ENCODE assay signal across 9 cellular contexts in the genomic region with DNA sequence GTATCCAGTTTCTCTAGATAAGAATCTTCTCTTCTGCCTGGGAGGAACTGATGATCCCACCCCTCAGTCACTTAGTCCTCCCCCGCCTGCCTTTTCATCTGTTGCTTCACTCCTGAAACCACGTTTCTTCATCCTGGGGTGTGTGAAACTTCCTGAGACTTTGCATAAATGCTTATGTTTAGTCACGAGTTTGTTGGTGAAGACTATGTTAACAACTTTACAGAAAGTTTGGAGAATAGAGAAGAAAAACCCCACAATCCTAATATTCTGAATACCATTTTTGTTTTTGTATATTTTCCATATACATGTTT. TPM values are rescaled to one million over a fixed set of nuclear protein-coding genes. Genes with fewer than 3 reads are reported as not detected.
A peak's percentile ranks its signal among the peaks of the same experiment; 100 is the strongest.
DNase-seq lines count a peak whose midpoint lies in the region; ATAC-seq and TF ChIP-seq lines count a peak whose summit lies in the region.
"Had no signal": no experiment of that assay in that cellular context is flagged by ENCODE, and none has a peak within 500 bp of the region (broad histone marks: within the 10 kb centered on the region; RNA-seq: fewer than 3 reads in every experiment).

No MANE protein-coding gene starts in this region.

- H3K27me3 Mint-ChIP-seq in activated T-cell treated with anti-CD3 and anti-CD28 coated beads, Interleukin-2, amount 50 U/mL, for 72 hours (ENCODE audit: low read depth) = no peaks in the 10 kb centered on the region
- H3K27me3 Mint-ChIP-seq in dendritic cell treated with granulocyte-macrophage colony-stimulating factor and Interleukin-4, amounts not matched to agents 40 ng/mL and 50 ng/mL, for 4 days = no peaks in the 10 kb centered on the region
- H3K27me3 Mint-ChIP-seq: B cell had no signal

- H3K36me3 ChIP-seq in smooth muscle cell (ENCODE audit: low read depth) (peaks cover 3% of the 10 kb centered on the region), gastrocnemius medialis (no peaks in the 10 kb centered on the region)

- peaks cover 17% of the 10 kb centered on the region for H3F3A ChIP-seq in smooth muscle cell (ENCODE audit: low read depth)

- H4K20me1 ChIP-seq in smooth muscle cell (ENCODE audit: low read depth) = peaks cover 98% of the 10 kb centered on the region

- H3K9ac ChIP-seq in smooth muscle cell (ENCODE audit: low read depth) = no peak overlapping the region

- H3K4me1 ChIP-seq in smooth muscle cell (ENCODE audit: low read depth) (peaks cover 18% of the 10 kb centered on the region), gastrocnemius medialis (peaks cover 15 to 27% of the 10 kb centered on the region in 2 donors)

- no peaks in the 10 kb centered on the region for H3K27me3 ChIP-seq in smooth muscle cell (ENCODE audit: low read depth)
- H3K27me3 ChIP-seq in gastrocnemius medialis = no peaks in the 10 kb centered on the region

- H3K27ac ChIP-seq in smooth muscle cell (ENCODE audit: low read depth) = peak overlapping the region; percentile 67
- H3K27ac ChIP-seq in gastrocnemius medialis = no peak overlapping the region

- peak; percentile 20 to 23 for ATAC-seq in activated T-cell treated with anti-CD3 and anti-CD28 coated beads, Interleukin-2, amount 50 U/mL, for 72 hours (replicated peaks in 1 of 2)
- no peak for ATAC-seq in gastrocnemius medialis
- ATAC-seq in GM21381 (IDR thresholded peaks at IDR 0.05; ENCODE audit: unreplicated experiment) = no peak
- no peak for ATAC-seq in GM21723 (IDR thresholded peaks at IDR 0.05; ENCODE audit: unreplicated experiment)

- H3K36me3 Mint-ChIP-seq in activated T-cell treated with anti-CD3 and anti-CD28 coated beads, Interleukin-2, amount 50 U/mL, for 72 hours (ENCODE audit: insufficient read depth in 2 of 2) = peaks cover 0 to 14% of the 10 kb centered on the region in 2 donors
- peaks cover 44% of the 10 kb centered on the region for H3K36me3 Mint-ChIP-seq in dendritic cell treated with granulocyte-macrophage colony-stimulating factor and Interleukin-4, amounts not matched to agents 40 ng/mL and 50 ng/mL, for 4 days (ENCODE audit: low read depth)

- peaks cover 45% of the 10 kb centered on the region for H3K4me1 Mint-ChIP-seq in activated T-cell treated with anti-CD3 and anti-CD28 coated beads, Interleukin-2, amount 50 U/mL, for 72 hours (ENCODE audit: low read depth)
- H3K4me1 Mint-ChIP-seq in dendritic cell treated with granulocyte-macrophage colony-stimulating factor and Interleukin-4, amounts not matched to agents 40 ng/mL and 50 ng/mL, for 4 days (ENCODE audit: low read depth) = peaks cover 64% of the 10 kb centered on the region

- TF ChIP-seq POLR2A in gastrocnemius medialis (IDR thresholded peaks at IDR 0.05) = no peak

- no peak overlapping the region for H2AFZ ChIP-seq in smooth muscle cell (ENCODE audit: low read depth)

- in situ Hi-C loops in gastrocnemius medialis (cut with MboI; ENCODE audit: low sequenced_read_pairs in 4 of 4) = no loop called here

- no peaks in the 10 kb centered on the region for H3K9me3 Mint-ChIP-seq in activated T-cell treated with anti-CD3 and anti-CD28 coated beads, Interleukin-2, amount 50 U/mL, for 72 hours
- no peaks in the 10 kb centered on the region for H3K9me3 Mint-ChIP-seq in dendritic cell treated with granulocyte-macrophage colony-stimulating factor and Interleukin-4, amounts not matched to agents 40 ng/mL and 50 ng/mL, for 4 days

- peaks cover 82% of the 10 kb centered on the region for H3K79me2 ChIP-seq in smooth muscle cell (ENCODE audit: low read depth)

- TF ChIP-seq CTCF in smooth muscle cell (IDR thresholded peaks at IDR 0.05; ENCODE audit: borderline replicate concordance, insufficient read depth, poor library complexity, severe bottlenecking) (no peak), gastrocnemius medialis (IDR thresholded peaks at IDR 0.05 in 4 of 5, conservative IDR thresholded peaks at IDR 0.05 in 1 of 5) (no peak)

- H3K9me3 ChIP-seq in smooth muscle cell (replicated peaks; ENCODE audit: low read depth) (no peaks in the 10 kb centered on the region), gastrocnemius medialis (no peaks in the 10 kb centered on the region)

- no peak overlapping the region for H3K4me3 ChIP-seq in smooth muscle cell
- no peak overlapping the region for H3K4me3 ChIP-seq in gastrocnemius medialis

- H3K27ac Mint-ChIP-seq in activated T-cell treated with anti-CD3 and anti-CD28 coated beads, Interleukin-2, amount 50 U/mL, for 72 hours = peak overlapping the region; percentile 31
- peak overlapping the region; percentile 77 for H3K27ac Mint-ChIP-seq in dendritic cell treated with granulocyte-macrophage colony-stimulating factor and Interleukin-4, amounts not matched to agents 40 ng/mL and 50 ng/mL, for 4 days
- H3K27ac Mint-ChIP-seq: B cell had no signal

- intact Hi-C loops in dendritic cell treated with granulocyte-macrophage colony-stimulating factor and Interleukin-4, amounts not matched to agents 40 ng/mL and 50 ng/mL, for 4 days (cut with micrococcal nuclease) = no loop called here
- intact Hi-C loops in gastrocnemius medialis (cut with DNase I; ENCODE audit: low total_unique reads) = no loop called here

- H3K4me2 ChIP-seq in smooth muscle cell = peak overlapping the region; percentile 73

- 11% methylated on average over 3 of the region's 3 CpGs for WGBS in smooth muscle cell (ENCODE audit: low lambda C conversion rate)

- peak overlapping the region; percentile 10 to 38 for H3K4me3 Mint-ChIP-seq in activated T-cell treated with anti-CD3 and anti-CD28 coated beads, Interleukin-2, amount 50 U/mL, for 72 hours
- peak overlapping the region; percentile 56 for H3K4me3 Mint-ChIP-seq in dendritic cell treated with granulocyte-macrophage colony-stimulating factor and Interleukin-4, amounts not matched to agents 40 ng/mL and 50 ng/mL, for 4 days
- H3K4me3 Mint-ChIP-seq: B cell had no signal

- no peak for DNase-seq in activated T-cell treated with anti-CD3 and anti-CD28 coated beads, Interleukin-2, amount 50 U/mL, for 72 hours
- no peak for DNase-seq in activated T-cell treated with anti-CD3 and anti-CD28 coated beads, Interleukin-2, amount 50 U/mL, for 1 hour
- peak; percentile 74 for DNase-seq in NOMO-1 treated with dmso at 0.1 percent for 144 hours (lab: John Stamatoyannopoulos, UW; ENCODE audit: unreplicated experiment)
- no peak for DNase-seq in smooth muscle cell (lab: John Stamatoyannopoulos, UW; ENCODE audit: unreplicated experiment)
- DNase-seq in gastrocnemius medialis = no peak

RNA-seq across cellular contexts. Expression of gene MARK3, which starts 33.2 kb away (rescaled TPM):
- total RNA-seq in activated T-cell treated with anti-CD3 and anti-CD28 coated beads, Interleukin-2, amount 50 U/mL, for 72 hours = 10 to 100 TPM; 80.6 to 95.5 TPM
- 63.2 and 71.3 TPM in 2 replicates for total RNA-seq in smooth muscle cell
- polyA plus RNA-seq in smooth muscle cell = 68.4 and 69.0 TPM in 2 replicates
- total RNA-seq in gastrocnemius medialis = 10 to 100 TPM; 60.2 to 73.1 (median 71.6) TPM

Comparison
In these comparisons a context has a peak if more than half of its experiments do, and no peak if none do; other contexts are left out.
1. ATAC-seq: peak in activated T-cell treated with anti-CD3 and anti-CD28 coated beads, Interleukin-2, amount 50 U/mL, for 72 hours (2 of 2); none in gastrocnemius medialis (0 of 2), GM21381 (single experiment) and GM21723 (single experiment).